In genomic region chr22:17257578-17257977, GRCh38 we compare ENCODE assay signal across 8 cellular contexts. TPM values are rescaled to one million over a fixed set of nuclear protein-coding genes. Genes with fewer than 3 reads are reported as not detected.
DNase-seq lines count a peak whose midpoint lies in the region; ATAC-seq, FAIRE-seq and TF ChIP-seq lines count a peak whose summit lies in the region.

No MANE protein-coding gene starts in this region.

- no peaks in the 10 kb centered on the region for H3K79me2 ChIP-seq in neural cell (replicated peaks; ENCODE audit: insufficient read depth, low read length)
- no peaks in the 10 kb centered on the region for H3K79me2 ChIP-seq in HepG2 (ENCODE audit: insufficient read depth, low read length)

- intact Hi-C loops in posterior vena cava (cut with DNase I), result no loop called here
- intact Hi-C loops in HepG2 (cut with micrococcal nuclease; ENCODE audit: unreplicated experiment), result no loop called here

- no peak overlapping the region for H3K4me2 ChIP-seq in neural cell (ENCODE audit: low read length)
- no peak overlapping the region for H3K4me2 ChIP-seq in HepG2 (ENCODE audit: low read depth, low read length)

- in situ Hi-C loops in HepG2 (cut with HindIII; ENCODE audit: extremely low pct_ligation_motif_present, low pct_unique_long_range_greater_than_20kb), result no loop called here

- CTCF ChIA-PET in HepG2 (lab: Yijun Ruan, JAX; ENCODE audit: low intra/inter-chr PET ratio, low total read pairs), result no interaction called here

- POLR2A ChIA-PET in HepG2 (lab: Yijun Ruan, JAX), result no interaction called here

- H3K4me1 ChIP-seq in cardiac muscle cell (ENCODE audit: low read depth), result peaks cover 24% of the 10 kb centered on the region
- H3K4me1 ChIP-seq in right atrium auricular region, result peaks cover 0 to 13% of the 10 kb centered on the region in 2 donors
- 0 out of 2 replicates have a peak, but pooled peaks cover 8% of the 10 kb centered on the region for H3K4me1 ChIP-seq in HepG2 (ENCODE audit: insufficient read depth, low read length)

- 0% methylated on average over 2 of the region's 3 CpGs for WGBS in HepG2 (ENCODE audit: low lambda C conversion rate)

- no peaks in the 10 kb centered on the region for H3K9me3 ChIP-seq in cardiac muscle cell (ENCODE audit: low read depth)
- no peaks in the 10 kb centered on the region for H3K9me3 ChIP-seq in right atrium auricular region
- H3K9me3 ChIP-seq in neural cell (ENCODE audit: low read length), result no peaks in the 10 kb centered on the region
- H3K9me3 ChIP-seq in HepG2 (ENCODE audit: low read length), result no peaks in the 10 kb centered on the region

- H3K9ac ChIP-seq in neural cell (ENCODE audit: low read length) (no peak overlapping the region), HepG2 (ENCODE audit: insufficient read depth, low read depth, low read length) (no peak overlapping the region)

- TF ChIP-seq RAD21 in neural cell (conservative IDR thresholded peaks at IDR 0.05) (no peak), HepG2 (CRISPR knock-in tag; IDR thresholded peaks at IDR 0.05) (no peak)

- no peaks in the 10 kb centered on the region for H4K20me1 ChIP-seq in neural cell (ENCODE audit: insufficient read depth)
- H4K20me1 ChIP-seq in HepG2 (ENCODE audit: insufficient read depth, low read length), result no peaks in the 10 kb centered on the region

- TF ChIP-seq EP300 in neural cell (conservative IDR thresholded peaks at IDR 0.05; ENCODE audit: poor library complexity, severe bottlenecking) (no peak), HepG2 (IDR thresholded peaks at IDR 0.05; ENCODE audit: low read depth in 2 of 2, low read length in 2 of 2) (no peak), HepG2 (CRISPR knock-in tag; IDR thresholded peaks at IDR 0.05; ENCODE audit: borderline replicate concordance) (no peak)

- H2AFZ ChIP-seq in neural cell (ENCODE audit: low read depth, low read length) (no peak overlapping the region), HepG2 (ENCODE audit: low read length) (no peak overlapping the region)

- H3K27ac ChIP-seq in cardiac muscle cell (peak overlapping the region; percentile 73), right atrium auricular region (no peak overlapping the region), neural cell (ENCODE audit: low read length) (no peak overlapping the region), HepG2 (ENCODE audit: extremely low read length, insufficient read depth, low read length) (no peak overlapping the region)

- no peak for DNase-seq in cardiac muscle cell (ENCODE audit: low read depth in 1 of 2, low spot score in 1 of 2)
- DNase-seq in right atrium auricular region (ENCODE audit: low spot score), result no peak
- DNase-seq in RPMI8226, result peak; percentile 32
- DNase-seq in HT-29 (ENCODE audit: low spot score), result no peak
- DNase-seq in posterior vena cava (ENCODE audit: low spot score), result no peak
- no peak for DNase-seq in HepG2 (ENCODE audit: low spot score)

- TF ChIP-seq CTCF in cardiac muscle cell (IDR thresholded peaks at IDR 0.05; ENCODE audit: low read depth, low read length) (no peak), right atrium auricular region (IDR thresholded peaks at IDR 0.05) (no peak), neural cell (IDR thresholded peaks at IDR 0.05; ENCODE audit: poor library complexity, severe bottlenecking) (no peak), HepG2 (CRISPR knock-in tag; IDR thresholded peaks at IDR 0.05) (no peak)

- H3K36me3 ChIP-seq in cardiac muscle cell (no peaks in the 10 kb centered on the region), right atrium auricular region (no peaks in the 10 kb centered on the region), neural cell (ENCODE audit: insufficient read depth, low read length) (no peaks in the 10 kb centered on the region), HepG2 (replicated peaks in 1 of 2; ENCODE audit: control insufficient read depth in 1 of 2, insufficient read depth in 2 of 2, low read length in 2 of 2) (no peaks in the 10 kb centered on the region)

- no TSS peak for BruUV-seq in HepG2 (replicated peaks; lab: Mats Ljungman, UMichigan)

- H3K27me3 ChIP-seq in cardiac muscle cell (no peaks in the 10 kb centered on the region), right atrium auricular region (no peaks in the 10 kb centered on the region), neural cell (ENCODE audit: insufficient read depth, low read depth, low read length) (no peaks in the 10 kb centered on the region), HepG2 (ENCODE audit: control insufficient read depth in 1 of 2, insufficient read depth in 2 of 2, low read length in 2 of 2) (0 out of 5 replicates have a peak, but pooled peaks cover 0 to 3% of the 10 kb centered on the region in 2 experiments)

- no peak for TF ChIP-seq POLR2A in HepG2 (IDR thresholded peaks at IDR 0.05; ENCODE audit: insufficient read depth in 1 of 2, low read depth in 2 of 2, low read length in 2 of 2)

- no peak for FAIRE-seq in HepG2 (lab: Jason Lieb, UNC)

- H3K9me2 ChIP-seq in neural cell (ENCODE audit: insufficient read depth, low read length), result no peaks in the 10 kb centered on the region

- no peak overlapping the region for H3K4me3 ChIP-seq in cardiac muscle cell
- no peak overlapping the region for H3K4me3 ChIP-seq in right atrium auricular region
- H3K4me3 ChIP-seq in neural cell (ENCODE audit: low read length), result peak overlapping the region; percentile 7
- no peak overlapping the region for H3K4me3 ChIP-seq in HepG2 (replicated peaks in 1 of 3; ENCODE audit: insufficient read depth in 1 of 3, low read depth in 2 of 3, low read length in 3 of 3)

- ATAC-seq in HG03039 (IDR thresholded peaks at IDR 0.05; ENCODE audit: unreplicated experiment) (peak; percentile 24), HepG2 (no peak)

- H3F3A ChIP-seq in neural cell (ENCODE audit: insufficient read depth, low read length, poor library complexity, severe bottlenecking), result no peaks in the 10 kb centered on the region

TF ChIP-seq in neural cell, 6 proteins besides CTCF, POLR2A, EP300 and RAD21 (continues in another document):
- TF ChIP-seq MXI1 (conservative IDR thresholded peaks at IDR 0.05; ENCODE audit: poor library complexity, severe bottlenecking) (no peak), POLR2AphosphoS5 (IDR thresholded peaks at IDR 0.05) (no peak), TAF1 (IDR thresholded peaks at IDR 0.05; ENCODE audit: low read depth) (peak; percentile 29), SMC3 (conservative IDR thresholded peaks at IDR 0.05; ENCODE audit: poor library complexity) (no peak)

TF ChIP-seq in HepG2, 621 proteins besides CTCF, POLR2A, EP300 and RAD21:
- TF ChIP-seq FOXP1 (IDR thresholded peaks at IDR 0.05) (no peak), FOXP1 (CRISPR knock-in tag; IDR thresholded peaks at IDR 0.05) (no peak)

RNA-seq across cellular contexts. Expression of gene ADA2, which starts 38.3 kb away (rescaled TPM):
- total RNA-seq in cardiac muscle cell, result 0.83 and 1.5 TPM in 2 replicates
- 2.6 and 2.7 TPM in 2 replicates for polyA plus RNA-seq in cardiac muscle cell
- total RNA-seq in right atrium auricular region, result 10 to 100 TPM in 1 of 2 donors, 1 to 10 TPM in 1; 8.6 to 19.9 TPM
- 5.5 and 6.3 TPM in 2 replicates for polyA plus RNA-seq in neural cell
- polyA minus RNA-seq in neural cell, result 8.5 and 10.1 TPM in 2 replicates
- total RNA-seq in HT-29 (2014; rRNA removed; shearing (Covaris generic)), result not detected in 2 replicates
- total RNA-seq in posterior vena cava, result 10 to 100 TPM in 1 of 2 donors, 1 to 10 TPM in 1; 7.4 to 11.8 TPM
- not detected in 2 replicates for total RNA-seq in HepG2 (2016; rRNA removed; fragmentation: Illumina TruSeq; extraction: Trizol)
- total RNA-seq in HepG2 (2016; cell fraction: cytosol; rRNA removed; fragmentation: Illumina TruSeq; extraction: Trizol; ENCODE audit: low read depth), result not detected in 2 replicates
- not detected in 2 replicates for total RNA-seq in HepG2 (2016; cell fraction: insoluble cytoplasmic fraction; rRNA removed; fragmentation: Illumina TruSeq; extraction: Trizol)
- total RNA-seq in HepG2 (2016; cell fraction: membrane; rRNA removed; fragmentation: Illumina TruSeq; extraction: Trizol), result not detected in 2 replicates
- total RNA-seq in HepG2 (2016; cell fraction: nucleus; rRNA removed; fragmentation: Illumina TruSeq; extraction: Trizol), result not detected in 2 replicates
- not detected in 2 replicates for polyA plus RNA-seq in HepG2 (2011; rRNA removed)
- polyA plus RNA-seq in HepG2 (2011; cell fraction: cytosol; rRNA removed), result not detected in 2 replicates
- polyA plus RNA-seq in HepG2 (2011; cell fraction: nucleus; rRNA removed), result not detected in 2 replicates
- polyA plus RNA-seq in HepG2 (2012), result not detected in 2 replicates
- not detected in 2 replicates for polyA plus RNA-seq in HepG2 (2016; cell fraction: cytosol; fragmentation: Illumina TruSeq; extraction: Trizol; ENCODE audit: low read depth)
- not detected in 2 replicates for polyA plus RNA-seq in HepG2 (2016; cell fraction: insoluble cytoplasmic fraction; fragmentation: Illumina TruSeq; extraction: Trizol; ENCODE audit: low read depth)
- polyA plus RNA-seq in HepG2 (2016; cell fraction: membrane; fragmentation: Illumina TruSeq; extraction: Trizol; ENCODE audit: low read depth), result not detected in 2 replicates
- not detected in 2 replicates for polyA plus RNA-seq in HepG2 (2016; cell fraction: nucleus; fragmentation: Illumina TruSeq; extraction: Trizol; ENCODE audit: insufficient read depth, low read depth)
- not detected in 2 replicates for polyA minus RNA-seq in HepG2 (2011; rRNA and poly(A)+ RNA removed; ENCODE audit: low replicate concordance)
- polyA minus RNA-seq in HepG2 (2011; cell fraction: cytosol; rRNA and poly(A)+ RNA removed), result not detected in 2 replicates
- polyA minus RNA-seq in HepG2 (2011; cell fraction: nucleus; rRNA and poly(A)+ RNA removed), result not detected in 2 replicates
